In the genomic region with DNA sequence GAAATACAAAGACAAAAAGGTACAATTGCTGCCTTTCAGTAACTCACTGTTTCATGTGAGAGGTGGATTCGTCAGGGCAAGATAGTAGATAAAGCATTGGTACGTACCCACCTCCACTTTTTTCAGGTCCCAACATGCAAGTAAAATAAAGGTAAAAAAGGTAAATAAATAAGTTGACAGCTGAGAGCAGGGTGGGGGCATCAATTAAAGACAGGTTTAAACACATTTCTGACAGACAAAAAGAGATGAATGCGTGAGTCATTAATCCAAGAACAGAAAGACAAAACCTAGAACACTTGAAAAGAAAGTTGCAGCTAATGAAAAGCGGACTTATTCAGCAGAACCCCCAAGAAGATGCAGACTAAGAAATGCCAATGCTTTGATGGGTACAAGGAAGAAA, we compare ENCODE assay signal across 1 cellular context.
TF ChIP-seq lines count a peak whose summit lies in the region.

No MANE protein-coding gene starts in this region.

TF ChIP-seq in GM23338, 12 proteins besides CTCF, POLR2A, EP300 and RAD21 (continued from another document):
- TF ChIP-seq, protein P1, sequence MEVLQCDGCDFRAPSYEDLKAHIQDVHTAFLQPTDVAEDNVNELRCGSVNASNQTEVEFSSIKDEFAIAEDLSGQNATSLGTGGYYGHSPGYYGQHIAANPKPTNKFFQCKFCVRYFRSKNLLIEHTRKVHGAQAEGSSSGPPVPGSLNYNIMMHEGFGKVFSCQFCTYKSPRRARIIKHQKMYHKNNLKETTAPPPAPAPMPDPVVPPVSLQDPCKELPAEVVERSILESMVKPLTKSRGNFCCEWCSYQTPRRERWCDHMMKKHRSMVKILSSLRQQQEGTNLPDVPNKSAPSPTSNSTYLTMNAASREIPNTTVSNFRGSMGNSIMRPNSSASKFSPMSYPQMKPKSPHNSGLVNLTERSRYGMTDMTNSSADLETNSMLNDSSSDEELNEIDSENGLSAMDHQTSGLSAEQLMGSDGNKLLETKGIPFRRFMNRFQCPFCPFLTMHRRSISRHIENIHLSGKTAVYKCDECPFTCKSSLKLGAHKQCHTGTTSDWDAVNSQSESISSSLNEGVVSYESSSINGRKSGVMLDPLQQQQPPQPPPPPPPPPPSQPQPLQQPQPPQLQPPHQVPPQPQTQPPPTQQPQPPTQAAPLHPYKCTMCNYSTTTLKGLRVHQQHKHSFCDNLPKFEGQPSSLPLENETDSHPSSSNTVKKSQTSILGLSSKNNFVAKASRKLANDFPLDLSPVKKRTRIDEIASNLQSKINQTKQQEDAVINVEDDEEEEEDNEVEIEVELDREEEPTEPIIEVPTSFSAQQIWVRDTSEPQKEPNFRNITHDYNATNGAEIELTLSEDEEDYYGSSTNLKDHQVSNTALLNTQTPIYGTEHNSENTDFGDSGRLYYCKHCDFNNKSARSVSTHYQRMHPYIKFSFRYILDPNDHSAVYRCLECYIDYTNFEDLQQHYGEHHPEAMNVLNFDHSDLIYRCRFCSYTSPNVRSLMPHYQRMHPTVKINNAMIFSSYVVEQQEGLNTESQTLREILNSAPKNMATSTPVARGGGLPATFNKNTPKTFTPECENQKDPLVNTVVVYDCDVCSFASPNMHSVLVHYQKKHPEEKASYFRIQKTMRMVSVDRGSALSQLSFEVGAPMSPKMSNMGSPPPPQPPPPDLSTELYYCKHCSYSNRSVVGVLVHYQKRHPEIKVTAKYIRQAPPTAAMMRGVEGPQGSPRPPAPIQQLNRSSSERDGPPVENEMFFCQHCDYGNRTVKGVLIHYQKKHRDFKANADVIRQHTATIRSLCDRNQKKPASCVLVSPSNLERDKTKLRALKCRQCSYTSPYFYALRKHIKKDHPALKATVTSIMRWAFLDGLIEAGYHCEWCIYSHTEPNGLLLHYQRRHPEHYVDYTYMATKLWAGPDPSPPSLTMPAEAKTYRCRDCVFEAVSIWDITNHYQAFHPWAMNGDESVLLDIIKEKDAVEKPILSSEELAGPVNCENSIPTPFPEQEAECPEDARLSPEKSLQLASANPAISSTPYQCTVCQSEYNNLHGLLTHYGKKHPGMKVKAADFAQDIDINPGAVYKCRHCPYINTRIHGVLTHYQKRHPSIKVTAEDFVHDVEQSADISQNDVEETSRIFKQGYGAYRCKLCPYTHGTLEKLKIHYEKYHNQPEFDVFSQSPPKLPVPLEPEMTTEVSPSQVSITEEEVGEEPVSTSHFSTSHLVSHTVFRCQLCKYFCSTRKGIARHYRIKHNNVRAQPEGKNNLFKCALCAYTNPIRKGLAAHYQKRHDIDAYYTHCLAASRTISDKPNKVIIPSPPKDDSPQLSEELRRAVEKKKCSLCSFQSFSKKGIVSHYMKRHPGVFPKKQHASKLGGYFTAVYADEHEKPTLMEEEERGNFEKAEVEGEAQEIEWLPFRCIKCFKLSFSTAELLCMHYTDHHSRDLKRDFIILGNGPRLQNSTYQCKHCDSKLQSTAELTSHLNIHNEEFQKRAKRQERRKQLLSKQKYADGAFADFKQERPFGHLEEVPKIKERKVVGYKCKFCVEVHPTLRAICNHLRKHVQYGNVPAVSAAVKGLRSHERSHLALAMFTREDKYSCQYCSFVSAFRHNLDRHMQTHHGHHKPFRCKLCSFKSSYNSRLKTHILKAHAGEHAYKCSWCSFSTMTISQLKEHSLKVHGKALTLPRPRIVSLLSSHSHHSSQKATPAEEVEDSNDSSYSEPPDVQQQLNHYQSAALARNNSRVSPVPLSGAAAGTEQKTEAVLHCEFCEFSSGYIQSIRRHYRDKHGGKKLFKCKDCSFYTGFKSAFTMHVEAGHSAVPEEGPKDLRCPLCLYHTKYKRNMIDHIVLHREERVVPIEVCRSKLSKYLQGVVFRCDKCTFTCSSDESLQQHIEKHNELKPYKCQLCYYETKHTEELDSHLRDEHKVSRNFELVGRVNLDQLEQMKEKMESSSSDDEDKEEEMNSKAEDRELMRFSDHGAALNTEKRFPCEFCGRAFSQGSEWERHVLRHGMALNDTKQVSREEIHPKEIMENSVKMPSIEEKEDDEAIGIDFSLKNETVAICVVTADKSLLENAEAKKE (CRISPR knock-in tag; IDR thresholded peaks at IDR 0.05), result no peak
- no peak for TF ChIP-seq EZH2 (IDR thresholded peaks at IDR 0.05; ENCODE audit: low read depth, unreplicated experiment)
- no peak for TF ChIP-seq CREB1 (CRISPR knock-in tag; IDR thresholded peaks at IDR 0.05; ENCODE audit: low read depth)
- no peak for TF ChIP-seq NANOG (IDR thresholded peaks at IDR 0.05; ENCODE audit: borderline replicate concordance)
- TF ChIP-seq, protein P2, sequence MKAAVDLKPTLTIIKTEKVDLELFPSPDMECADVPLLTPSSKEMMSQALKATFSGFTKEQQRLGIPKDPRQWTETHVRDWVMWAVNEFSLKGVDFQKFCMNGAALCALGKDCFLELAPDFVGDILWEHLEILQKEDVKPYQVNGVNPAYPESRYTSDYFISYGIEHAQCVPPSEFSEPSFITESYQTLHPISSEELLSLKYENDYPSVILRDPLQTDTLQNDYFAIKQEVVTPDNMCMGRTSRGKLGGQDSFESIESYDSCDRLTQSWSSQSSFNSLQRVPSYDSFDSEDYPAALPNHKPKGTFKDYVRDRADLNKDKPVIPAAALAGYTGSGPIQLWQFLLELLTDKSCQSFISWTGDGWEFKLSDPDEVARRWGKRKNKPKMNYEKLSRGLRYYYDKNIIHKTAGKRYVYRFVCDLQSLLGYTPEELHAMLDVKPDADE (IDR thresholded peaks at IDR 0.05), result no peak
- no peak for TF ChIP-seq JUNB (IDR thresholded peaks at IDR 0.05; ENCODE audit: unreplicated experiment)
- no peak for TF ChIP-seq ZNF114 (CRISPR knock-in tag; IDR thresholded peaks at IDR 0.05)
- no peak for TF ChIP-seq STAT1 (IDR thresholded peaks at IDR 0.05; ENCODE audit: unreplicated experiment)
- no peak for TF ChIP-seq ZNF331 (CRISPR knock-in tag; IDR thresholded peaks at IDR 0.05; ENCODE audit: low read depth)
